Comparison of ENCODE assay signal across 29 cellular contexts in the genomic region with DNA sequence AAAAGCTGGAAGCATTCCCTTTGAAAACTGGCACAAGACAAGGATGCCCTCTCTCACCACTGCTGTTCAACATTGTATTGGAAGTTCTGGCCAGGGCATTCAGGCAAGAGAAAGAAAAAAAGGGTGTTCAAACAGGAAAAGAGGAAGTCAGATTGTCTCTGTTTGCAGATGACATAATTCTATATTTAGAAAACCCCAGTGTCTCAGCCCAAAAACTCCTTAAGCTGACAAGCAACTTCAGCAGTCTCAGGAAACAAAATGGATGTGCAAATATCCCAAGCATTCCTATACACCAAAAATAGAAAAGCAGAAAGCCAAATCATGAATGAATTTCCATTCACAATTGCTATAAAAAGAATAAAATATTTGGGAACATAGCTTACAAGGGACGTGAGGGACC. TPM values are rescaled to one million over a fixed set of nuclear protein-coding genes. Genes with fewer than 3 reads are reported as not detected.
A peak's percentile ranks its signal among the peaks of the same experiment; 100 is the strongest.
DNase-seq lines count a peak whose midpoint lies in the region; ATAC-seq, FAIRE-seq and TF ChIP-seq lines count a peak whose summit lies in the region.
"Had no signal": no experiment of that assay in that cellular context is flagged by ENCODE, and none has a peak within 500 bp of the region (broad histone marks: within the 10 kb centered on the region; RNA-seq: fewer than 3 reads in every experiment).

No MANE protein-coding gene starts in this region.

- peaks cover 0 to 30% (median 15%) of the 10 kb centered on the region in 11 experiments; a peak in 10 of 22 replicates for H3K36me3 ChIP-seq in BLaER1 treated with 17β-estradiol and CSF1 and Interleukin-3, amounts not matched to agents 10 nM and 100 nM
- no peaks in the 10 kb centered on the region for H3K36me3 ChIP-seq in astrocyte (ENCODE audit: insufficient read depth, low read length)
- H3K36me3 ChIP-seq: Peyer's patch, SJSA1, transverse colon, WERI-Rb-1 had no signal

- no peaks in the 10 kb centered on the region for H4K20me1 ChIP-seq in BLaER1 treated with 17β-estradiol and CSF1 and Interleukin-3, amounts not matched to agents 10 nM and 100 nM
- no peaks in the 10 kb centered on the region for H4K20me1 ChIP-seq in astrocyte (ENCODE audit: insufficient read depth, low read length)

- H3K4me3 ChIP-seq in BLaER1 treated with 17β-estradiol and CSF1 and Interleukin-3, amounts not matched to agents 10 nM and 100 nM, result no peak overlapping the region
- no peak overlapping the region for H3K4me3 ChIP-seq in NB4 (ENCODE audit: low read depth, low read length)
- H3K4me3 ChIP-seq in astrocyte (ENCODE audit: insufficient read depth, low read depth, low read length), result no peak overlapping the region
- H3K4me3 ChIP-seq: GM23338, lung, mucosa of descending colon, Peyer's patch, SJSA1, transverse colon had no signal

- peaks cover 2% of the 10 kb centered on the region for H3K36me3 Mint-ChIP-seq in astrocyte (ENCODE audit: low read depth, unreplicated experiment)
- H3K36me3 Mint-ChIP-seq: activated naive CD4-positive, alpha-beta T cell treated with anti-CD3 and anti-CD28 coated beads, Interleukin-2, amount 10 ng/mL, durations not matched to agents 7 days and 5 days had no signal

- peak overlapping the region; percentile 67 for H3K27ac Mint-ChIP-seq in astrocyte (ENCODE audit: unreplicated experiment)
- H3K27ac Mint-ChIP-seq: activated CD4-positive, alpha-beta T cell treated with anti-CD3 and anti-CD28 coated beads, Interleukin-2, amount 10 ng/mL, durations not matched to agents 7 days and 5 days; activated naive CD4-positive, alpha-beta T cell treated with anti-CD3 and anti-CD28 coated beads, Interleukin-2, amount 10 ng/mL, durations not matched to agents 7 days and 5 days; GM23338; progenitor cell of endocrine pancreas had no signal

- TF ChIP-seq CTCF in NB4 (IDR thresholded peaks at IDR 0.05; ENCODE audit: low read depth, low read length) (no peak), astrocyte (IDR thresholded peaks at IDR 0.05; ENCODE audit: insufficient read depth, low read depth, low read length) (no peak)

- peaks cover 60% of the 10 kb centered on the region for H3K4me1 Mint-ChIP-seq in astrocyte (ENCODE audit: low read depth, unreplicated experiment)
- H3K4me1 Mint-ChIP-seq: activated CD4-positive, alpha-beta T cell treated with anti-CD3 and anti-CD28 coated beads, Interleukin-2, amount 10 ng/mL, durations not matched to agents 7 days and 5 days; activated naive CD4-positive, alpha-beta T cell treated with anti-CD3 and anti-CD28 coated beads, Interleukin-2, amount 10 ng/mL, durations not matched to agents 7 days and 5 days; neural crest cell had no signal

- peaks cover 2% of the 10 kb centered on the region for H3K9me3 Mint-ChIP-seq in astrocyte (ENCODE audit: unreplicated experiment)
- H3K9me3 Mint-ChIP-seq: activated CD4-positive, alpha-beta T cell treated with anti-CD3 and anti-CD28 coated beads, Interleukin-2, amount 10 ng/mL, durations not matched to agents 7 days and 5 days; activated naive CD4-positive, alpha-beta T cell treated with anti-CD3 and anti-CD28 coated beads, Interleukin-2, amount 10 ng/mL, durations not matched to agents 7 days and 5 days; GM23338 had no signal

- no peak for DNase-seq in GM12891 (ENCODE audit: insufficient read length, low spot score)
- DNase-seq in NB4 (ENCODE audit: low read depth), result peak; percentile 57
- no peak for DNase-seq in astrocyte (ENCODE audit: low read depth)
- DNase-seq in foreskin melanocyte, result no peak
- DNase-seq in GM19239 (ENCODE audit: insufficient read length, low spot score), result no peak
- no peak for DNase-seq in stimulated activated naive CD8-positive, alpha-beta T cell treated with anti-CD3 and anti-CD28 coated beads, Interleukin-15, Interleukin-2, amounts not matched to agents 100 U/mL and 50 U/mL, for 24 hours
- DNase-seq: activated CD4-positive, alpha-beta T cell treated with anti-CD3 and anti-CD28 coated beads, Interleukin-2, amount 10 ng/mL, durations not matched to agents 7 days and 5 days; activated naive CD4-positive, alpha-beta T cell treated with anti-CD3 and anti-CD28 coated beads, Interleukin-2, amount 10 ng/mL, durations not matched to agents 7 days and 5 days; amygdala; caudate nucleus; dermis blood vessel endothelial cell; GDM1; kidney; mucosa of descending colon; NCI-H1105 treated with DMSO at 0.1 percent for 48 hours; NCI-H2081; NCI-H446 treated with DMSO at 0.1 percent for 48 hours; Peyer's patch; T-helper 2 cell; transverse colon; WERI-Rb-1 had no signal

- H3K27me3 ChIP-seq in BLaER1 treated with 17β-estradiol and CSF1 and Interleukin-3, amounts not matched to agents 10 nM and 100 nM, result no peaks in the 10 kb centered on the region
- no peaks in the 10 kb centered on the region for H3K27me3 ChIP-seq in astrocyte (ENCODE audit: insufficient read depth, low read length)
- H3K27me3 ChIP-seq: Peyer's patch, SJSA1, transverse colon had no signal

- no peak for ATAC-seq in stimulated activated naive CD8-positive, alpha-beta T cell treated with anti-CD3 and anti-CD28 coated beads, Interleukin-15, Interleukin-2, amounts not matched to agents 100 U/mL and 50 U/mL, for 24 hours
- ATAC-seq in GM19328 (IDR thresholded peaks at IDR 0.05; ENCODE audit: unreplicated experiment), result no peak
- ATAC-seq: GM23338, mucosa of descending colon had no signal

- H3K79me2 ChIP-seq in astrocyte (ENCODE audit: insufficient read depth, low read length), result no peaks in the 10 kb centered on the region

- TF ChIP-seq POLR2A in GM12891 (IDR thresholded peaks at IDR 0.05; ENCODE audit: low read depth, low read length), result no peak
- TF ChIP-seq POLR2A in NB4 (IDR thresholded peaks at IDR 0.05; ENCODE audit: extremely low read depth, insufficient read length), result no peak

- no peak for FAIRE-seq in GM12891 (lab: Jason Lieb, UNC)
- FAIRE-seq in astrocyte (lab: Jason Lieb, UNC), result peak; percentile 86
- no peak for FAIRE-seq in GM19239 (lab: Jason Lieb, UNC)
- FAIRE-seq: GM18507, kidney had no signal

- peak overlapping the region; percentile 50 to 81 (median 68) for H3K4me2 ChIP-seq in BLaER1 treated with 17β-estradiol and CSF1 and Interleukin-3, amounts not matched to agents 10 nM and 100 nM
- no peak overlapping the region for H3K4me2 ChIP-seq in astrocyte (ENCODE audit: low read length)
- H3K4me2 ChIP-seq: GM23338 had no signal

- H3K4me1 ChIP-seq in BLaER1 treated with 17β-estradiol and CSF1 and Interleukin-3, amounts not matched to agents 10 nM and 100 nM, result peaks cover 15 to 48% (median 27%) of the 10 kb centered on the region in 10 experiments
- peaks cover 5% of the 10 kb centered on the region for H3K4me1 ChIP-seq in astrocyte (ENCODE audit: insufficient read depth, low read length)
- H3K4me1 ChIP-seq: Peyer's patch, transverse colon had no signal

- H3K4me3 Mint-ChIP-seq in astrocyte (ENCODE audit: unreplicated experiment), result no peak overlapping the region
- H3K4me3 Mint-ChIP-seq: activated CD4-positive, alpha-beta T cell treated with anti-CD3 and anti-CD28 coated beads, Interleukin-2, amount 10 ng/mL, durations not matched to agents 7 days and 5 days; activated naive CD4-positive, alpha-beta T cell treated with anti-CD3 and anti-CD28 coated beads, Interleukin-2, amount 10 ng/mL, durations not matched to agents 7 days and 5 days; GM23338; neural crest cell had no signal

- H2AFZ ChIP-seq in astrocyte (ENCODE audit: low read depth, low read length), result no peak overlapping the region
- H2AFZ ChIP-seq: GM23338 had no signal

- no peaks in the 10 kb centered on the region for H3K27me3 Mint-ChIP-seq in astrocyte (ENCODE audit: low read depth, unreplicated experiment)
- H3K27me3 Mint-ChIP-seq: activated CD4-positive, alpha-beta T cell treated with anti-CD3 and anti-CD28 coated beads, Interleukin-2, amount 10 ng/mL, durations not matched to agents 7 days and 5 days; activated naive CD4-positive, alpha-beta T cell treated with anti-CD3 and anti-CD28 coated beads, Interleukin-2, amount 10 ng/mL, durations not matched to agents 7 days and 5 days; progenitor cell of endocrine pancreas had no signal

- peak overlapping the region in 2 of 11 experiments; percentile 21 to 45; a peak in 4 of 22 replicates for H3K9ac ChIP-seq in BLaER1 treated with 17β-estradiol and CSF1 and Interleukin-3, amounts not matched to agents 10 nM and 100 nM
- no peak overlapping the region for H3K9ac ChIP-seq in astrocyte (ENCODE audit: low read length)

- peak overlapping the region in 8 of 11 experiments; percentile 24 to 67 (median 39); a peak in 12 of 22 replicates for H3K27ac ChIP-seq in BLaER1 treated with 17β-estradiol and CSF1 and Interleukin-3, amounts not matched to agents 10 nM and 100 nM
- H3K27ac ChIP-seq in astrocyte (ENCODE audit: low read depth, low read length), result no peak overlapping the region
- H3K27ac ChIP-seq: Peyer's patch, SJSA1, transverse colon, WERI-Rb-1 had no signal

- peaks cover 0 to 7% (median 0%) of the 10 kb centered on the region in 11 experiments; a peak in 4 of 22 replicates for H3K9me3 ChIP-seq in BLaER1 treated with 17β-estradiol and CSF1 and Interleukin-3, amounts not matched to agents 10 nM and 100 nM (replicated peaks in 1 of 11)
- no peaks in the 10 kb centered on the region for H3K9me3 ChIP-seq in astrocyte (ENCODE audit: insufficient read depth, low read depth, low read length)
- H3K9me3 ChIP-seq: mucosa of descending colon, Peyer's patch, SJSA1, transverse colon had no signal

TF ChIP-seq in GM12891, 5 proteins besides CTCF, POLR2A, EP300 and RAD21:
- TF ChIP-seq PAX5 (IDR thresholded peaks at IDR 0.05; ENCODE audit: insufficient read depth, low read length, severe bottlenecking) (no peak), SPI1 (IDR thresholded peaks at IDR 0.05; ENCODE audit: low read depth, low read length) (peak; percentile 76)

RNA-seq across cellular contexts. Expression of gene SLC8A1, which starts 11.1 kb away (rescaled TPM):
- 0.03 TPM for polyA plus RNA-seq in GM12891 (2012; ENCODE audit: low read depth, missing spikeins)
- total RNA-seq in astrocyte, result 33.5 and 34.8 TPM in 2 replicates
